8 cellular contexts compared by ENCODE assay signal in the genomic region with DNA sequence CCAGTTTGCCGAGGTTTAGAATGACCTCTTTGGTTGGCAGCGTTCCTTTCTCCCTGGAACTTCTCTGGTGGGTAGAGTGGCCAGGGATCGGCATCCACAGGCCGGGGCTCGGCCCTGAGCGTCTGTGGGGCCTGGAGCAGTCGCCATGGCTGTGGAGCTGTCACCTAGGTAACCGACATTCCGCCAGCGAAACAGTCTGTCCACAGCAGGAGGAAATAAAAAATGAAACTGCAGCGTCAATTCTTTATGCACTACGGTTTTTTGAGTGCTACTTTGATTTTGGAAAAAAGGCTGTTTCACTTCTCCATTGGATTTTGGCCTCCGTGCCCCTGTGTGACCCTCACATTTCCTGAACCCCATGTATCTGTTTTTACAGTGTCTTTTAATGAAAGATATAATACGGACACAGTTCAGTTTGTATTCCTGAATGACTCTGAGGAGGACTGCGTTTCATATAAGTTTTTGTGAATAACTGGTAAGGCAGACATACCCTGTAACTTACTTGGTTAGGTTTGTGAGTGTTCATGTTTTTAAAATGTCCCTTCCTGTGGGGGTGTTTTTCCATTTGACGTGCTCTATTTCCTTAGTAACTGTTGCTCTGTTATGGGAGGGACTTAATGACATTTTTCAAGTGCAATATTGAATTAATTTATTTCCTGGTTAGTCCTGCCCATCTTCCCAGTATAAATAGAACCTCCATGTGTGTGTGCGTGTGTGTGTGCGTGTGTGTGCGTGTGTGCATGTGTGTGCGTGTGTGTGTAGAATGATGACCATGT.
DNase-seq lines count a peak whose midpoint lies in the region; ATAC-seq, FAIRE-seq and TF ChIP-seq lines count a peak whose summit lies in the region.

No MANE protein-coding gene starts in this region.

- peak overlapping the region; percentile 27 to 44 for H3K4me3 ChIP-seq in muscle layer of duodenum (ENCODE audit: low read depth in 1 of 2, low read length in 2 of 2)

- peaks cover 13 to 33% of the 10 kb centered on the region in 2 donors for H3K4me1 ChIP-seq in muscle layer of duodenum (ENCODE audit: control insufficient read depth in 1 of 2, insufficient read depth in 2 of 2, low read length in 2 of 2)

- H3K36me3 ChIP-seq in muscle layer of duodenum (ENCODE audit: control insufficient read depth in 1 of 2, insufficient read depth in 2 of 2, low read length in 2 of 2): no peaks in the 10 kb centered on the region

- peak; percentile 22 for TF ChIP-seq POLR2A in erythroblast (IDR thresholded peaks at IDR 0.05; ENCODE audit: low read length)

- H3K27me3 ChIP-seq in muscle layer of duodenum (ENCODE audit: low read depth, low read length): no peaks in the 10 kb centered on the region

- DNase-seq in EL (peak; percentile 27), erythroblast (lab: John Stamatoyannopoulos, UW) (no peak), ureter (ENCODE audit: low spot score) (peak; percentile 74), NCI-H69 (lab: John Stamatoyannopoulos, UW) (no peak), RCC 7860 (ENCODE audit: low spot score) (no peak)
- peak; percentile 56 for DNase-seq in activated CD4-positive, alpha-beta T cell treated with anti-CD3 and anti-CD28 coated beads, Interleukin-2, amount 50 U/mL, for 1 hour

- H3K27ac ChIP-seq in muscle layer of duodenum (ENCODE audit: low read length): peak overlapping the region; percentile 97

- FAIRE-seq in RCC 7860 (lab: Jason Lieb, UNC): no peak

- ATAC-seq in HG02885 (IDR thresholded peaks at IDR 0.05; ENCODE audit: poor library complexity, unreplicated experiment): peak; percentile 71

- H3K9me3 ChIP-seq in muscle layer of duodenum (ENCODE audit: control insufficient read depth in 1 of 2, low read length in 2 of 2): no peaks in the 10 kb centered on the region

Comparison
In these comparisons a context has a peak if more than half of its experiments do, and no peak if none do; other contexts are left out.
1. DNase-seq: peak in EL (single experiment), activated CD4-positive, alpha-beta T cell treated with anti-CD3 and anti-CD28 coated beads, Interleukin-2, amount 50 U/mL, for 1 hour (single experiment) and ureter (single experiment); none in erythroblast (0 of 2), NCI-H69 (single experiment) and RCC 7860 (single experiment).